26 cellular contexts compared by ENCODE assay signal in genomic region chr12:119463211-119463914, GRCh38.
"Had no signal": no experiment of that assay in that cellular context is flagged by ENCODE, and none has a peak within 500 bp of the region (broad histone marks: within the 10 kb centered on the region; RNA-seq: fewer than 3 reads in every experiment).

No MANE protein-coding gene starts in this region.

- H3K4me3 ChIP-seq: esophagus squamous epithelium, heart right ventricle, lung, right lobe of liver, skin epidermis, tibial artery had no signal

- H3K9me3 ChIP-seq: right lobe of liver had no signal

- H3K9me3 Mint-ChIP-seq: activated CD8-positive, alpha-beta T cell treated with anti-CD3 and anti-CD28 coated beads for 36 hours; natural killer cell treated with Interleukin-12 subunit alpha and Interleukin-12 subunit beta and Interleukin-15 and Interleukin-18, amount 100 ng/mL, for 72 hours had no signal

- H3K4me1 ChIP-seq: esophagus squamous epithelium, heart right ventricle, right lobe of liver, tibial artery had no signal

- ATAC-seq: activated CD8-positive, alpha-beta T cell treated with anti-CD3 and anti-CD28 coated beads for 36 hours; activated T-cell treated with anti-CD3 and anti-CD28 coated beads, Interleukin-2, amount 50 U/mL, for 4 hours; activated T-helper 17 cell treated with anti-CD3 and anti-CD28 coated beads, Interleukin-2, amount 50 U/mL, for 72 hours; natural killer cell treated with Interleukin-12 subunit alpha and Interleukin-12 subunit beta and Interleukin-15 and Interleukin-18, amount 100 ng/mL, for 72 hours; right lobe of liver; stimulated activated naive CD8-positive, alpha-beta T cell treated with anti-CD3 and anti-CD28 coated beads, Interleukin-15, Interleukin-2, amounts not matched to agents 100 U/mL and 50 U/mL, for 24 hours had no signal

- H3K4me1 Mint-ChIP-seq: activated B cell treated with CpG ODN at 0.5 μM for 24 hours; activated T-helper 17 cell treated with anti-CD3 and anti-CD28 coated beads, Interleukin-2, amount 50 U/mL, for 72 hours had no signal

- DNase-seq: activated B cell treated with CpG ODN at 0.5 μM for 24 hours; activated CD4-positive, alpha-beta T cell treated with anti-CD3 and anti-CD28 coated beads, Interleukin-2, amount 50 U/mL, for 1 hour; activated CD8-positive, alpha-beta T cell treated with anti-CD3 and anti-CD28 coated beads for 36 hours; activated gamma-delta T cell treated with Interleukin-2 at 50 U/mL for 16 hours; activated naive CD4-positive, alpha-beta T cell treated with anti-CD3 and anti-CD28 coated beads, Interleukin-2, amount 50 U/mL, for 16 hours; activated T-cell treated with anti-CD3 and anti-CD28 coated beads, Interleukin-2, amount 50 U/mL, for 4 hours; amygdala; effector CD8-positive, alpha-beta T cell; esophagus squamous epithelium; foreskin melanocyte; heart right ventricle; mesendoderm; posterior cingulate gyrus; right lobe of liver; stimulated activated CD4-positive, alpha-beta T cell treated with anti-CD3 and anti-CD28 coated beads, Interleukin-12 subunit alpha, Interleukin-12 subunit beta, amount 100 ng/mL, for 4 hours; stimulated activated CD4-positive, alpha-beta T cell treated with anti-CD3 and anti-CD28 coated beads, Interleukin-4, amount 100 ng/mL, for 1 hour; stimulated activated naive CD8-positive, alpha-beta T cell treated with anti-CD3 and anti-CD28 coated beads, Interleukin-15, Interleukin-2, amounts not matched to agents 100 U/mL and 50 U/mL, for 24 hours; T-helper 2 cell; tibial artery had no signal

- H3K4me3 Mint-ChIP-seq: activated B cell treated with CpG ODN at 0.5 μM for 24 hours; activated CD8-positive, alpha-beta T cell treated with anti-CD3 and anti-CD28 coated beads for 36 hours; activated T-cell treated with anti-CD3 and anti-CD28 coated beads, Interleukin-2, amount 50 U/mL, for 4 hours; activated T-helper 17 cell treated with anti-CD3 and anti-CD28 coated beads, Interleukin-2, amount 50 U/mL, for 72 hours; natural killer cell treated with Interleukin-12 subunit alpha and Interleukin-12 subunit beta and Interleukin-15 and Interleukin-18, amount 100 ng/mL, for 72 hours had no signal

- FAIRE-seq: colon, endometrium had no signal

- H3K27ac Mint-ChIP-seq: activated B cell treated with CpG ODN at 0.5 μM for 24 hours; activated CD8-positive, alpha-beta T cell treated with anti-CD3 and anti-CD28 coated beads for 36 hours; activated T-helper 17 cell treated with anti-CD3 and anti-CD28 coated beads, Interleukin-2, amount 50 U/mL, for 72 hours; natural killer cell treated with Interleukin-12 subunit alpha and Interleukin-12 subunit beta and Interleukin-15 and Interleukin-18, amount 100 ng/mL, for 72 hours had no signal

- H3K36me3 Mint-ChIP-seq: natural killer cell treated with Interleukin-12 subunit alpha and Interleukin-12 subunit beta and Interleukin-15 and Interleukin-18, amount 100 ng/mL, for 72 hours had no signal

- H3K27me3 ChIP-seq: esophagus squamous epithelium, heart right ventricle, right lobe of liver, tibial artery had no signal

- H3K27ac ChIP-seq: epithelial cell of prostate, esophagus squamous epithelium, heart right ventricle, right lobe of liver, skin epidermis, tibial artery had no signal

- H3K36me3 ChIP-seq: esophagus squamous epithelium, heart right ventricle, right lobe of liver, tibial artery had no signal
